19 cellular contexts compared by ENCODE assay signal in the genomic region with DNA sequence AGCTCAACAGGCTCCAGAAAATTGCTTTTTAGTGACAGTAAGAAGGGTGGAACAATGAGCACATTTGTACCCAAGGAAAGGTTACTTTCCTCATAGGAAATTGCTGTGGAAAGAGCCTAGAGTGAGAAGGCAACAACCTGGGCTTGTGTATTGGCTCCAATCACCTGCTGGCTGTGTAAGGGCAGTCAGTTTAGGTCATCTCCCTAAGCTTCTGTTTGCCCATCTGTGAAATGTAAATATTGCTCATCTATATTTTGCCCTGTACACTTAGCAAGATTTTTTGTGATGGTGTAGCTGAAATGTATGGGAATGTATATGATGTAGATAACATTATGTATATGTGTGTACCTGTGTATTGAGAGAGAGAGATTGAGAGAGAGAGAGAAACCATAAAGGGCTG.
DNase-seq lines count a peak whose midpoint lies in the region; ATAC-seq and TF ChIP-seq lines count a peak whose summit lies in the region.
"Had no signal": no experiment of that assay in that cellular context is flagged by ENCODE, and none has a peak within 500 bp of the region (broad histone marks: within the 10 kb centered on the region; RNA-seq: fewer than 3 reads in every experiment).

No MANE protein-coding gene starts in this region.

- H3K36me3 Mint-ChIP-seq in glutamatergic neuron (ENCODE audit: unreplicated experiment) = no peaks in the 10 kb centered on the region
- H3K36me3 Mint-ChIP-seq in HFFc6 (ENCODE audit: low read depth) = no peaks in the 10 kb centered on the region
- H3K36me3 Mint-ChIP-seq: CD4-positive, CD25-positive, alpha-beta regulatory T cell; CD8-positive, alpha-beta memory T cell had no signal

- H3K4me3 ChIP-seq in liver (ENCODE audit: low read depth in 1 of 3, low read length in 3 of 3) = no peak overlapping the region
- H3K4me3 ChIP-seq: GM12878, GM23338, K562 had no signal

- H3K4me3 Mint-ChIP-seq in glutamatergic neuron (ENCODE audit: unreplicated experiment) (peak overlapping the region; percentile 16), HFFc6 (no peak overlapping the region)
- H3K4me3 Mint-ChIP-seq: CD4-positive, CD25-positive, alpha-beta regulatory T cell; CD8-positive, alpha-beta memory T cell; GM23338 had no signal

- DNase-seq in DMS53 treated with DMSO at 0.1 percent for 48 hours (lab: John Stamatoyannopoulos, UW; ENCODE audit: unreplicated experiment) = peak; percentile 77
- DNase-seq in glutamatergic neuron = no peak
- DNase-seq in posterior cingulate gyrus = no peak
- DNase-seq in HFFc6 = no peak
- DNase-seq: ACHN; BE2C; C1 segment of cervical spinal cord; CD4-positive, CD25-positive, alpha-beta regulatory T cell; CD8-positive, alpha-beta memory T cell; DMS79 treated with DMSO at 0.1 percent for 48 hours; GF-D8; HCEC 1CT; IMR-90 had no signal

- no peaks in the 10 kb centered on the region for H3K36me3 ChIP-seq in liver (ENCODE audit: control insufficient read depth in 4 of 4, insufficient read depth in 3 of 4, low read depth in 1 of 4, low read length in 3 of 4)
- H3K36me3 ChIP-seq: BE2C had no signal

- no peak overlapping the region for H3K27ac Mint-ChIP-seq in glutamatergic neuron (ENCODE audit: unreplicated experiment)
- H3K27ac Mint-ChIP-seq in HFFc6 = no peak overlapping the region
- H3K27ac Mint-ChIP-seq: CD4-positive, CD25-positive, alpha-beta regulatory T cell; GM23338 had no signal

- peaks cover 0 to 5% (median 1%) of the 10 kb centered on the region in 4 donors for H3K9me3 ChIP-seq in liver (ENCODE audit: control insufficient read depth in 4 of 4, low read length in 3 of 4)
- H3K9me3 ChIP-seq: BE2C had no signal

- TF ChIP-seq CTCF in glutamatergic neuron (IDR thresholded peaks at IDR 0.05; ENCODE audit: partially characterized antibody, unreplicated experiment) = no peak
- TF ChIP-seq CTCF in liver (IDR thresholded peaks at IDR 0.05; ENCODE audit: low read depth, low read length, missing input control) = no peak
- TF ChIP-seq CTCF in HFFc6 (IDR thresholded peaks at IDR 0.05) = no peak

- H3K4me1 Mint-ChIP-seq in glutamatergic neuron (ENCODE audit: low read depth, unreplicated experiment) (no peaks in the 10 kb centered on the region), HFFc6 (ENCODE audit: low read depth) (no peaks in the 10 kb centered on the region)
- H3K4me1 Mint-ChIP-seq: CD4-positive, CD25-positive, alpha-beta regulatory T cell; CD8-positive, alpha-beta memory T cell; GM23338 had no signal

- H3K27me3 ChIP-seq in liver (ENCODE audit: control insufficient read depth in 4 of 4, insufficient read depth in 4 of 4, low read length in 3 of 4) = peaks cover 0 to 7% (median under 1%) of the 10 kb centered on the region in 4 donors
- H3K27me3 ChIP-seq: BE2C had no signal

- H3K27me3 Mint-ChIP-seq in glutamatergic neuron (ENCODE audit: unreplicated experiment) (peaks cover 1% of the 10 kb centered on the region), HFFc6 (ENCODE audit: insufficient read depth) (no peaks in the 10 kb centered on the region; the same call in 1 of the 2 replicates)
- H3K27me3 Mint-ChIP-seq: CD4-positive, CD25-positive, alpha-beta regulatory T cell; CD8-positive, alpha-beta memory T cell had no signal

- H3K9ac ChIP-seq in liver (ENCODE audit: low read depth in 1 of 2, low read length in 2 of 2) = no peak overlapping the region

- no peaks in the 10 kb centered on the region for H3K4me1 ChIP-seq in liver (ENCODE audit: control insufficient read depth in 4 of 4, insufficient read depth in 4 of 4, low read length in 3 of 4)
- H3K4me1 ChIP-seq: BE2C had no signal

- no peak for TF ChIP-seq RAD21 in liver (IDR thresholded peaks at IDR 0.05)

- H3K27ac ChIP-seq in liver (ENCODE audit: low read depth in 1 of 2, low read length in 2 of 2) = no peak overlapping the region
- H3K27ac ChIP-seq: HL-60 had no signal

- H3K9me3 Mint-ChIP-seq in glutamatergic neuron (ENCODE audit: unreplicated experiment) (no peaks in the 10 kb centered on the region), HFFc6 (peaks cover 41% of the 10 kb centered on the region)
- H3K9me3 Mint-ChIP-seq: CD4-positive, CD25-positive, alpha-beta regulatory T cell; GM23338 had no signal

- no peak for ATAC-seq in GM19395 (IDR thresholded peaks at IDR 0.05; ENCODE audit: unreplicated experiment)
- ATAC-seq: GM12878, GM23338, K562 had no signal

- intact Hi-C loops in posterior cingulate gyrus (cut with DNase I) = no loop called here

TF ChIP-seq in liver, 16 proteins besides CTCF, POLR2A, EP300 and RAD21:
- TF ChIP-seq HNF4G (IDR thresholded peaks at IDR 0.05) = no peak
- TF ChIP-seq FOXA1 (IDR thresholded peaks at IDR 0.05) = peak; percentile 49
- TF ChIP-seq JUND (IDR thresholded peaks at IDR 0.05) = peak in 1 of 2 donors; percentile 47
- no peak for TF ChIP-seq GABPA (IDR thresholded peaks at IDR 0.05 in 1 of 2, conservative IDR thresholded peaks at IDR 0.05 in 1 of 2)
- TF ChIP-seq FOXA2 (IDR thresholded peaks at IDR 0.05) = peak; percentile 52
- TF ChIP-seq HNF4A (conservative IDR thresholded peaks at IDR 0.05) = peak in 1 of 2 donors; percentile 56
- peak in 1 of 2 donors; percentile 58 for TF ChIP-seq RXRA (IDR thresholded peaks at IDR 0.05)
- peak; percentile 27 for TF ChIP-seq MAX (IDR thresholded peaks at IDR 0.05)
